ENCODE assay signal across 8 cellular contexts in the genomic region with DNA sequence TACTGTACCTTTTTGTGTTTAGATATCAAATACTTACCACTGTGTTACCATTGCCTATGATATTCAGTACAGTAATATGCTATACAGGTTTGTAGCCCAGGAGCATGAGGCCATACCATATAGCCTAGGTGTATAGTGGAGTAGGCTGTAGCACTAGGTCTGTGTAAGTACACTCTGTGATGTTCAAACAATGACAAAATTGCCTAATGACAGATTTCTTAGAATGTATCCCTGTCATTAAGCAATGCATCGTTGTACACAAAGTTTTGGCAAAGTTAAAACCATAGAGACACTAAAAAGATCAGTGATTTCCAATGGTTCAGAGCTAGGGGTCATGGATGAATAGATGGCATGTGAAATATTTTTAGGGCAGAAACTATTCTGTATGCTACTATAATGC.
"Had no signal": no experiment of that assay in that cellular context is flagged by ENCODE, and none has a peak within 500 bp of the region (broad histone marks: within the 10 kb centered on the region; RNA-seq: fewer than 3 reads in every experiment).

No MANE protein-coding gene starts in this region.

- ATAC-seq: GM12878 had no signal

- FAIRE-seq: G401.6, GM12878, GM12891, GM12892, GM18507, GM19239 had no signal

- H3K4me3 ChIP-seq: GM12878 had no signal

- DNase-seq: GDM1, GF-D8 had no signal
